8 cellular contexts compared by ENCODE assay signal in the genomic region with DNA sequence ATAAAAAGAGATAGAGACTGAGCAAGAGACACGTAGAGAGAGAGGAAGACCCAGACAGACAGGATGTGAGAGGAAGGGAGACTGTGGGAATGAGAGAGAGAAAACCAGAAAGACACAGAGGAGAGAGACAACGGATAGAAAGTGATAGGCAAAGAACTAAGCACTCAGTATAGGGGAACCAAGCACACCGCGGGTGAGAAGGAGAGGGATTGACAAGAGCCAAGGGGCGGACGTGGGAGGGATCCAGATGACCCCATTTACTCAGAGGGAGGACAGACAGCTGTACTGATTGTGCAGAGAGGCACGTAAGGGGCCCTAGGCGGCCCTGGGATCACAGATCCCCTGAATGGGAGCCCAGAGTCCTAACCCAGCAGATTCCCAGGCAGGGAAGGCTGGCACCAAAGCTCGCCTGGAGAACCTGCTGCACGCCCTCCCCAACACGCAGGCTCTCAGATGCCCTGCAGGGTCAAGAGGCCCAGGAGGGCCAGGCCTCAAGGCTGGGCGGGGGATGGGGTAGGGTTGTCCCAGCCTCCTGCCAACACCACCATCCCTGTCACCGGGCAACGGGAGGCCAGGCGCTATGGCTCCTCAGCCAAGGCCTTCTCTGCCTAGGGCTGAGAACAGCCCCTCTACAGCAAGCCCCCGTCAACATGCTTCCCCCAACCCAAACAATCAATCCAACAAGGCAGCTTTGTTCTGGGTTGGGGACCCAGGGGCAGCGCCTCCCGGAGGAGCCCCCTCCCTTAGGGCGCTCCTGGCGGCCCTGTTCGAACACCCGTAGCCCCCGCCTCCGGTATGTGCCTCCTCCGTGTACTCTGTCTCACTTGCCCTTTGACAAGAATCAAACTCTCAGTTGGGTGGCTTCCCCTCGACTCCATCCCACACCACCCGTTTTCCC. TPM values are rescaled to one million over a fixed set of nuclear protein-coding genes. Genes with fewer than 3 reads are reported as not detected.
DNase-seq lines count a peak whose midpoint lies in the region; ATAC-seq and TF ChIP-seq lines count a peak whose summit lies in the region.

No MANE protein-coding gene starts in this region.

- peaks cover 25% of the 10 kb centered on the region for H3K4me1 Mint-ChIP-seq in endothelial cell (ENCODE audit: unreplicated experiment)

- peak overlapping the region; percentile 89 for H3K4me3 Mint-ChIP-seq in endothelial cell (ENCODE audit: unreplicated experiment)

- no peak for ATAC-seq in HG02938 (IDR thresholded peaks at IDR 0.05; ENCODE audit: unreplicated experiment)

- TF ChIP-seq CTCF in OCI-LY1 (IDR thresholded peaks at IDR 0.05; ENCODE audit: low read length) (no peak), endothelial cell (IDR thresholded peaks at IDR 0.05; ENCODE audit: unreplicated experiment) (no peak), osteoblast (IDR thresholded peaks at IDR 0.05; ENCODE audit: extremely low read depth, low read depth, low read length) (no peak)

- peak overlapping the region; percentile 71; the same call in 1 of the 2 replicates for H3K9ac ChIP-seq in OCI-LY1 (ENCODE audit: low read length)

- no peaks in the 10 kb centered on the region for H3F3A ChIP-seq in OCI-LY1 (ENCODE audit: insufficient read depth, low read length)

- H3K4me3 ChIP-seq in OCI-LY1 (ENCODE audit: low read depth, low read length, poor library complexity, severe bottlenecking) (peak overlapping the region; percentile 78), osteoblast (ENCODE audit: insufficient read depth, low read length) (peak overlapping the region; percentile 93)

- peaks cover 9% of the 10 kb centered on the region for H3K27me3 ChIP-seq in OCI-LY1 (ENCODE audit: insufficient read depth, low read length)
- H3K27me3 ChIP-seq in osteoblast (ENCODE audit: insufficient read depth, low read length): no peaks in the 10 kb centered on the region

- H3K36me3 ChIP-seq in OCI-LY1 (ENCODE audit: insufficient read depth, low read length): peaks cover 6% of the 10 kb centered on the region; the same call in 1 of the 2 replicates
- H3K36me3 ChIP-seq in osteoblast (ENCODE audit: insufficient read depth, low read length): peaks cover 57% of the 10 kb centered on the region

- peak; percentile 62 for DNase-seq in NCI-H2227 (lab: John Stamatoyannopoulos, UW; ENCODE audit: unreplicated experiment)
- DNase-seq in NCI-H2227 treated with DMSO at 0.1 percent for 48 hours (lab: John Stamatoyannopoulos, UW): no peak
- DNase-seq in endothelial cell (ENCODE audit: low spot score): no peak
- DNase-seq in osteoblast (ENCODE audit: insufficient read length, low spot score, missing footprints): peak; percentile 89
- no peak for DNase-seq in hippocampal formation (lab: John Stamatoyannopoulos, UW)
- no peak for DNase-seq in LoVo (ENCODE audit: low spot score)

- H3K4me2 ChIP-seq in OCI-LY1 (ENCODE audit: low read length): peak overlapping the region; percentile 70
- H3K4me2 ChIP-seq in osteoblast (ENCODE audit: insufficient read depth, low read length): peak overlapping the region; percentile 91

- H3K27me3 Mint-ChIP-seq in endothelial cell (ENCODE audit: unreplicated experiment): peaks cover 5% of the 10 kb centered on the region

- H4K20me1 ChIP-seq in OCI-LY1 (ENCODE audit: insufficient read depth, low read length) (no peaks in the 10 kb centered on the region), osteoblast (ENCODE audit: insufficient read depth, low read length) (peaks cover 3% of the 10 kb centered on the region)

- H3K27ac Mint-ChIP-seq in endothelial cell (ENCODE audit: unreplicated experiment): peak overlapping the region; percentile 38

- H3K9me3 ChIP-seq in OCI-LY1 (ENCODE audit: low read length) (no peaks in the 10 kb centered on the region), osteoblast (ENCODE audit: low read depth, low read length) (no peaks in the 10 kb centered on the region)

- no peaks in the 10 kb centered on the region for H3K79me2 ChIP-seq in OCI-LY1 (ENCODE audit: insufficient read depth, low read length)
- H3K79me2 ChIP-seq in osteoblast (ENCODE audit: insufficient read depth, low read length): peaks cover 87% of the 10 kb centered on the region

- H3K9me2 ChIP-seq in OCI-LY1 (ENCODE audit: low read depth, low read length): no peaks in the 10 kb centered on the region

- H3K4me1 ChIP-seq in OCI-LY1 (ENCODE audit: insufficient read depth, low read length, severe bottlenecking) (peaks cover 17% of the 10 kb centered on the region), osteoblast (ENCODE audit: insufficient read depth, low read length) (peaks cover 70% of the 10 kb centered on the region)

- H3K9me3 Mint-ChIP-seq in endothelial cell (ENCODE audit: unreplicated experiment): no peaks in the 10 kb centered on the region

- H3K36me3 Mint-ChIP-seq in endothelial cell (ENCODE audit: low read depth, unreplicated experiment): peaks cover 15% of the 10 kb centered on the region

- H2AFZ ChIP-seq in OCI-LY1 (ENCODE audit: low read length) (no peak overlapping the region), osteoblast (ENCODE audit: low read length) (peak overlapping the region; percentile 70)

- no peak overlapping the region for H3K27ac ChIP-seq in OCI-LY1 (ENCODE audit: low read depth, low read length, poor library complexity, severe bottlenecking)
- peak overlapping the region; percentile 93 for H3K27ac ChIP-seq in osteoblast (ENCODE audit: low read depth, low read length)

RNA-seq across cellular contexts. Expression of a gene that starts 0.6 kb away (rescaled TPM):
- total RNA-seq in endothelial cell (ENCODE audit: unreplicated experiment): 10.0 TPM
- 64.8 and 97.4 TPM in 2 replicates for total RNA-seq in osteoblast

RNA-seq across cellular contexts. Expression of a gene that starts 1.4 kb away (rescaled TPM):
- total RNA-seq in endothelial cell (ENCODE audit: unreplicated experiment) (27.8 TPM), osteoblast (89.8 and 93.1 TPM in 2 replicates)

RNA-seq across cellular contexts. Expression of a gene that starts 23.4 kb away (rescaled TPM):
- total RNA-seq in endothelial cell (ENCODE audit: unreplicated experiment): 44.3 TPM
- 51.8 and 53.6 TPM in 2 replicates for total RNA-seq in osteoblast

RNA-seq across cellular contexts. Expression of a gene that starts 23.7 kb away (rescaled TPM):
- 117 TPM for total RNA-seq in endothelial cell (ENCODE audit: unreplicated experiment)
- 82.9 and 86.3 TPM in 2 replicates for total RNA-seq in osteoblast

RNA-seq across cellular contexts. Expression of a gene that starts 27.1 kb away (rescaled TPM):
- total RNA-seq in endothelial cell (ENCODE audit: unreplicated experiment) (3.5 TPM), osteoblast (not detected in 2 replicates)

Comparison
In these comparisons a context has a peak if more than half of its experiments do, and no peak if none do; other contexts are left out.
1. DNase-seq: peak in NCI-H2227 (single experiment) and osteoblast (single experiment); none in NCI-H2227 treated with DMSO at 0.1 percent for 48 hours (single experiment), endothelial cell (single experiment), hippocampal formation (0 of 2) and LoVo (single experiment).